8 cellular contexts compared by ENCODE assay signal in the genomic region with DNA sequence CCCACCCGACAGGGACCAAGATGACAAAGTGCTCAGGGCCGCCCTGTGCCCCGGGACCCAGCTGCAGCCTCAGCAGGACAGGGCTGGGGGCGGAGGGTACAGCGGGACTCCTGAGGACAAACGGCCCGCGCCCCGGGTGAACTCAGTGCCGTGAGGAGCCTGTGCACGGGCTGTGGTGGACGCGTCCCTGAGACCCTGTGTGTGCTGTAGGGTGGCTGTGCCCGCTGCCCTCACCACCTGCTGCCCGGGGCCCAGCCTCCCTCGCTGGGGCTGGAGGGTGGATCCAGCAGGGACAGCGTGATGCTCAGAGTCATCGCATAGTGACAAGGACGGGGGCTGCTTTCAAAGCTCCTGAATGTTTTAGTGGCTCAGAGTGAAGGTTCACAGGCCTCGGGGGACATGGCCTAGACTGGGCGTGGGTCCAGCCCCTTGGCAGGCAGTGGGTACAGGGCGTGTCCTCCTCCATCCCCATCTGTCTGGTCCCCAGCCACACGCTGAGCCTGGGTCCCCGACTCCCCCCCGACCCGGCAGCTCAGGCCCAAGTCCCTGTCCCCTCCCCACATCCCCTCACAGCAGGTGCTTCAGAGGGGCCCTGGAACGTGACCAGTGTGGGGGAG.
DNase-seq lines count a peak whose midpoint lies in the region; ATAC-seq and TF ChIP-seq lines count a peak whose summit lies in the region.
"Not testable (repeated sequence)": the region's sequence is repeated elsewhere in the genome, so short reads cannot be mapped to it uniquely, and the experiment has no call there.

No MANE protein-coding gene starts in this region.

- not testable (repeated sequence) for TF ChIP-seq CTCF in MM.1S (IDR thresholded peaks at IDR 0.05; ENCODE audit: low read length); foreskin keratinocyte (conservative IDR thresholded peaks at IDR 0.05); omental fat pad (IDR thresholded peaks at IDR 0.05); upper lobe of left lung (IDR thresholded peaks at IDR 0.05)

- not testable (repeated sequence) for H3K4me2 ChIP-seq in MM.1S (ENCODE audit: low read depth, low read length)

- TF ChIP-seq POLR2A in upper lobe of left lung (IDR thresholded peaks at IDR 0.05): not testable (repeated sequence)

- H3K36me3 ChIP-seq in CD4-positive, CD25-positive, alpha-beta regulatory T cell (ENCODE audit: control insufficient read depth, insufficient read depth, low read length); MM.1S (replicated peaks; ENCODE audit: insufficient read depth, low read length); upper lobe of left lung: not testable (repeated sequence)

- WGBS in upper lobe of left lung, 2 donors: 84% methylated on average over 13 of the region's 27 CpGs; no CpG with 5 or more reads in 1 of the 2 donors

- not testable (repeated sequence) for H3K27ac Mint-ChIP-seq in CD4-positive, CD25-positive, alpha-beta regulatory T cell; T-helper 17 cell

- peak; percentile 12 to 16 for ATAC-seq in CD4-positive, CD25-positive, alpha-beta regulatory T cell (ENCODE audit: low read depth in 2 of 2)
- peak; percentile 9 for ATAC-seq in GM21717 (IDR thresholded peaks at IDR 0.05; ENCODE audit: unreplicated experiment)
- ATAC-seq in T-helper 17 cell: peak; percentile 22
- ATAC-seq in foreskin keratinocyte: peak; percentile 15
- peak; percentile 37 for ATAC-seq in left lobe of liver
- peak; percentile 4 for ATAC-seq in omental fat pad (ENCODE audit: low FRiP score)
- ATAC-seq in upper lobe of left lung (ENCODE audit: low FRiP score in 2 of 2): peak; percentile 36 to 68

- H3K9ac ChIP-seq in MM.1S (ENCODE audit: low read length): not testable (repeated sequence)

- H3K27me3 Mint-ChIP-seq in CD4-positive, CD25-positive, alpha-beta regulatory T cell: not testable (repeated sequence)
- peaks cover 12% of the 10 kb centered on the region for H3K27me3 Mint-ChIP-seq in T-helper 17 cell

- not testable (repeated sequence) for H3K4me3 Mint-ChIP-seq in CD4-positive, CD25-positive, alpha-beta regulatory T cell; T-helper 17 cell

- DNase-seq in CD4-positive, CD25-positive, alpha-beta regulatory T cell; MM.1S; T-helper 17 cell; foreskin keratinocyte; omental fat pad (ENCODE audit: low spot score); upper lobe of left lung: not testable (repeated sequence)
- peak; percentile 37 for DNase-seq in left lobe of liver (ENCODE audit: low spot score)

- H3K4me1 Mint-ChIP-seq in CD4-positive, CD25-positive, alpha-beta regulatory T cell: peaks cover 5 to 21% (median 13%) of the 10 kb centered on the region in 4 donors
- H3K4me1 Mint-ChIP-seq in T-helper 17 cell: not testable (repeated sequence)

- H3K27ac ChIP-seq in CD4-positive, CD25-positive, alpha-beta regulatory T cell (ENCODE audit: insufficient read depth, low read length, poor library complexity, severe bottlenecking); foreskin keratinocyte; upper lobe of left lung: not testable (repeated sequence)
- H3K27ac ChIP-seq in MM.1S (ENCODE audit: low read length): peak overlapping the region; percentile 29; the same call in 1 of the 2 replicates

- H3K36me3 Mint-ChIP-seq in CD4-positive, CD25-positive, alpha-beta regulatory T cell: not testable (repeated sequence)
- peaks cover 14% of the 10 kb centered on the region for H3K36me3 Mint-ChIP-seq in T-helper 17 cell (ENCODE audit: low read depth)

- H3K4me1 ChIP-seq in CD4-positive, CD25-positive, alpha-beta regulatory T cell (ENCODE audit: control insufficient read depth, insufficient read depth, low read length, poor library complexity, severe bottlenecking); foreskin keratinocyte; upper lobe of left lung: not testable (repeated sequence)
- H3K4me1 ChIP-seq in MM.1S (ENCODE audit: low read length): peaks cover 30% of the 10 kb centered on the region

- H3K79me2 ChIP-seq in MM.1S (ENCODE audit: low read length): not testable (repeated sequence)

- not testable (repeated sequence) for H3K27me3 ChIP-seq in CD4-positive, CD25-positive, alpha-beta regulatory T cell (ENCODE audit: control insufficient read depth, insufficient read depth, low read length); MM.1S (replicated peaks; ENCODE audit: insufficient read depth, low read length); foreskin keratinocyte; upper lobe of left lung

- not testable (repeated sequence) for H2AFZ ChIP-seq in MM.1S (ENCODE audit: low read length)

- not testable (repeated sequence) for H3F3A ChIP-seq in MM.1S (ENCODE audit: insufficient read depth, low read length)

- not testable (repeated sequence) for TF ChIP-seq EP300 in upper lobe of left lung (IDR thresholded peaks at IDR 0.05)

- not testable (repeated sequence) for H3K9me3 Mint-ChIP-seq in CD4-positive, CD25-positive, alpha-beta regulatory T cell

- not testable (repeated sequence) for H4K20me1 ChIP-seq in MM.1S (ENCODE audit: insufficient read depth, low read length)

- H3K4me3 ChIP-seq in CD4-positive, CD25-positive, alpha-beta regulatory T cell (ENCODE audit: low read depth, low read length); MM.1S (ENCODE audit: low read length); upper lobe of left lung: not testable (repeated sequence)

- not testable (repeated sequence) for H3K9me3 ChIP-seq in CD4-positive, CD25-positive, alpha-beta regulatory T cell (ENCODE audit: control insufficient read depth in 2 of 2, low read length in 2 of 2); MM.1S (replicated peaks; ENCODE audit: insufficient read depth, low read length); T-helper 17 cell (ENCODE audit: control insufficient read depth, low read length, poor library complexity, severe bottlenecking); upper lobe of left lung

- H3K9me2 ChIP-seq in MM.1S (replicated peaks; ENCODE audit: insufficient read depth, low read length): not testable (repeated sequence)
